In the genomic region with DNA sequence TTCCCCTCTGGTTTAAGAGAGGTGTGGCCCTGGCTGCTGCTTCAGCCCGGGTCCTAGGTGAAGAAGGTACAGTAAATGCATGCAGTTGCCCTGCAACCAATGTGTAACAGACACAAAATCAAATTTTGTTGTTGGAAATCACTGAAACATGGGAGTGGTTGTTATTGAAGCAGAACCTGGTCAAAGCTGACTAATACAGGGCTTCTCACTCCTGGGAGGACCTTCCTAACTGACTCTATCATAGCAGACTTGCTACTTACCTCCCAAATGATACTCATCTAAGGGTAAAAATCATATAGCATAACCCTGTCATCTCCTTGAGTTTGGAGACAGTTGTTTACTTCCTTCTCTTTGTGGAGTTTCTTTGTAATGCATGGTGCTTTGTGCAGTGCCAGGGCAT, we compare ENCODE assay signal across 20 cellular contexts. TPM values are rescaled to one million over a fixed set of nuclear protein-coding genes. Genes with fewer than 3 reads are reported as not detected.
DNase-seq lines count a peak whose midpoint lies in the region; ATAC-seq and TF ChIP-seq lines count a peak whose summit lies in the region.
"Had no signal": no experiment of that assay in that cellular context is flagged by ENCODE, and none has a peak within 500 bp of the region (broad histone marks: within the 10 kb centered on the region; RNA-seq: fewer than 3 reads in every experiment).

No MANE protein-coding gene starts in this region.

- H3K27ac Mint-ChIP-seq in HFFc6: peak overlapping the region; percentile 85
- peak overlapping the region; percentile 63 for H3K27ac Mint-ChIP-seq in dendritic cell treated with granulocyte-macrophage colony-stimulating factor and Interleukin-4, amounts not matched to agents 40 ng/mL and 50 ng/mL, for 4 days
- H3K27ac Mint-ChIP-seq: CD4-positive, alpha-beta T cell had no signal

- ATAC-seq in heart left ventricle (no peak), gastrocnemius medialis (no peak)

- in situ Hi-C loops in gastrocnemius medialis (cut with MboI; ENCODE audit: low sequenced_read_pairs in 4 of 4): no loop called here

- H3K27me3 Mint-ChIP-seq in HFFc6 (ENCODE audit: insufficient read depth): no peaks in the 10 kb centered on the region; the same call in 1 of the 2 replicates
- H3K27me3 Mint-ChIP-seq in dendritic cell treated with granulocyte-macrophage colony-stimulating factor and Interleukin-4, amounts not matched to agents 40 ng/mL and 50 ng/mL, for 4 days: peaks cover 2% of the 10 kb centered on the region
- H3K27me3 Mint-ChIP-seq: CD4-positive, alpha-beta T cell had no signal

- CTCF ChIA-PET in HEK293T (lab: Yijun Ruan, JAX): no interaction called here

- TF ChIP-seq CTCF in heart left ventricle (IDR thresholded peaks at IDR 0.05) (no peak), HFFc6 (IDR thresholded peaks at IDR 0.05) (no peak), gastrocnemius medialis (IDR thresholded peaks at IDR 0.05 in 4 of 5, conservative IDR thresholded peaks at IDR 0.05 in 1 of 5) (no peak)

- peaks cover 15% of the 10 kb centered on the region for H3K9me3 Mint-ChIP-seq in HFFc6
- H3K9me3 Mint-ChIP-seq in dendritic cell treated with granulocyte-macrophage colony-stimulating factor and Interleukin-4, amounts not matched to agents 40 ng/mL and 50 ng/mL, for 4 days: peaks cover 10% of the 10 kb centered on the region
- H3K9me3 Mint-ChIP-seq: CD4-positive, alpha-beta T cell had no signal

- no peak for DNase-seq in heart left ventricle
- no peak for DNase-seq in cardiac septum (ENCODE audit: low spot score)
- no peak for DNase-seq in HFFc6
- DNase-seq in gastrocnemius medialis: no peak
- no peak for DNase-seq in NCI-H146 (lab: John Stamatoyannopoulos, UW)
- no peak for DNase-seq in HEK293T (ENCODE audit: extremely low spot score)
- no peak for DNase-seq in head of caudate nucleus
- DNase-seq: 8988T; BE2C; Caco-2; CD4-positive, alpha-beta T cell; H7; KBM-7; NCI-H1105; NCI-H1694; NCI-H2081 treated with DMSO at 0.1 percent for 48 hours; NK-92 treated with Interleukin-12 subunit alpha and Interleukin-12 subunit beta, amount 100 ng/mL, for 24 hours; Peyer's patch had no signal

- H3K27me3 ChIP-seq in heart left ventricle (no peaks in the 10 kb centered on the region), gastrocnemius medialis (no peaks in the 10 kb centered on the region)
- H3K27me3 ChIP-seq: BE2C, Peyer's patch had no signal

- H3K4me3 ChIP-seq in heart left ventricle (no peak overlapping the region), gastrocnemius medialis (no peak overlapping the region)
- H3K4me3 ChIP-seq: Peyer's patch had no signal

- no peak overlapping the region for H3K4me3 Mint-ChIP-seq in HFFc6
- no peak overlapping the region for H3K4me3 Mint-ChIP-seq in dendritic cell treated with granulocyte-macrophage colony-stimulating factor and Interleukin-4, amounts not matched to agents 40 ng/mL and 50 ng/mL, for 4 days
- H3K4me3 Mint-ChIP-seq: CD4-positive, alpha-beta T cell had no signal

- POLR2A ChIA-PET in HEK293T (lab: Yijun Ruan, JAX): no interaction called here

- intact Hi-C loops in heart left ventricle (cut with DNase I) (loop anchor here in 1 of 10 donors (10.0 kb wide), 2 partner anchors 62 to 122 kb away; no protein-coding TSS in a partner anchor), cardiac septum (cut with DNase I) (loop anchor here (5.0 to 10.0 kb wide), 2 partner anchors 119 to 262 kb away; no protein-coding TSS in a partner anchor), gastrocnemius medialis (cut with DNase I; ENCODE audit: low total_unique reads) (loop anchor here (10.0 kb wide), 2 partner anchors 122 to 712 kb away; no protein-coding TSS in a partner anchor), head of caudate nucleus (cut with DNase I) (no loop called here)
- intact Hi-C loops in dendritic cell treated with granulocyte-macrophage colony-stimulating factor and Interleukin-4, amounts not matched to agents 40 ng/mL and 50 ng/mL, for 4 days (cut with micrococcal nuclease): no loop called here

- H3K27ac ChIP-seq in heart left ventricle: peak overlapping the region in 10 of 12 donors; percentile 51 to 91 (median 81)
- peak overlapping the region; percentile 61 to 77 (median 68) for H3K27ac ChIP-seq in gastrocnemius medialis
- H3K27ac ChIP-seq: Peyer's patch had no signal

- peaks cover 0 to 9% (median 0%) of the 10 kb centered on the region in 12 donors for H3K9me3 ChIP-seq in heart left ventricle
- no peaks in the 10 kb centered on the region for H3K9me3 ChIP-seq in gastrocnemius medialis
- H3K9me3 ChIP-seq: BE2C, Caco-2, Peyer's patch had no signal

- TF ChIP-seq POLR2A in heart left ventricle (IDR thresholded peaks at IDR 0.05) (no peak), gastrocnemius medialis (IDR thresholded peaks at IDR 0.05) (no peak)

- peaks cover 66% of the 10 kb centered on the region for H3K4me1 Mint-ChIP-seq in HFFc6 (ENCODE audit: low read depth)
- peaks cover 51% of the 10 kb centered on the region for H3K4me1 Mint-ChIP-seq in dendritic cell treated with granulocyte-macrophage colony-stimulating factor and Interleukin-4, amounts not matched to agents 40 ng/mL and 50 ng/mL, for 4 days (ENCODE audit: low read depth)

- H3K36me3 ChIP-seq in heart left ventricle (no peaks in the 10 kb centered on the region), gastrocnemius medialis (no peaks in the 10 kb centered on the region)
- H3K36me3 ChIP-seq: BE2C, Peyer's patch had no signal

- WGBS in heart left ventricle, 4 donors: 79 to 93% (median 83%) methylated on average over 1 of the region's 1 CpG

- H3K4me1 ChIP-seq in heart left ventricle (peaks cover 2 to 44% (median 23%) of the 10 kb centered on the region in 12 donors), gastrocnemius medialis (peaks cover 24 to 40% of the 10 kb centered on the region in 2 donors)
- H3K4me1 ChIP-seq: BE2C, Caco-2 had no signal

- peaks cover 20% of the 10 kb centered on the region for H3K36me3 Mint-ChIP-seq in HFFc6 (ENCODE audit: low read depth)
- H3K36me3 Mint-ChIP-seq in dendritic cell treated with granulocyte-macrophage colony-stimulating factor and Interleukin-4, amounts not matched to agents 40 ng/mL and 50 ng/mL, for 4 days (ENCODE audit: low read depth): no peaks in the 10 kb centered on the region

TF ChIP-seq in HEK293T, 16 proteins besides CTCF, POLR2A, EP300 and RAD21:
- TF ChIP-seq TARDBP (IDR thresholded peaks at IDR 0.05) (no peak), FOXK2 (IDR thresholded peaks at IDR 0.05) (no peak), CTBP1 (IDR thresholded peaks at IDR 0.05; ENCODE audit: borderline replicate concordance) (no peak), L3MBTL2 (conservative IDR thresholded peaks at IDR 0.05) (no peak), FOXA1 (IDR thresholded peaks at IDR 0.05) (no peak), ZNF384 (IDR thresholded peaks at IDR 0.05) (no peak), ARNT (IDR thresholded peaks at IDR 0.05) (no peak), BHLHE40 (IDR thresholded peaks at IDR 0.05; ENCODE audit: borderline replicate concordance) (no peak), FOXM1 (IDR thresholded peaks at IDR 0.05; ENCODE audit: borderline replicate concordance) (no peak), NFRKB (IDR thresholded peaks at IDR 0.05) (no peak)
- TF ChIP-seq, protein P1, sequence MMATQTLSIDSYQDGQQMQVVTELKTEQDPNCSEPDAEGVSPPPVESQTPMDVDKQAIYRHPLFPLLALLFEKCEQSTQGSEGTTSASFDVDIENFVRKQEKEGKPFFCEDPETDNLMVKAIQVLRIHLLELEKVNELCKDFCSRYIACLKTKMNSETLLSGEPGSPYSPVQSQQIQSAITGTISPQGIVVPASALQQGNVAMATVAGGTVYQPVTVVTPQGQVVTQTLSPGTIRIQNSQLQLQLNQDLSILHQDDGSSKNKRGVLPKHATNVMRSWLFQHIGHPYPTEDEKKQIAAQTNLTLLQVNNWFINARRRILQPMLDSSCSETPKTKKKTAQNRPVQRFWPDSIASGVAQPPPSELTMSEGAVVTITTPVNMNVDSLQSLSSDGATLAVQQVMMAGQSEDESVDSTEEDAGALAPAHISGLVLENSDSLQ (IDR thresholded peaks at IDR 0.05): no peak

RNA-seq across cellular contexts. Expression of a gene that starts 52.6 kb away (rescaled TPM):
- total RNA-seq in heart left ventricle: 10 to 100 TPM in 3 of 9 donors, 1 to 10 TPM in 6; 2.4 to 23.5 (median 6.3) TPM
- 1 to 10 TPM in 1 of 2 donors, under 1 TPM in 1; 0.80 to 2.0 TPM for polyA plus RNA-seq in heart left ventricle
- 8.8 TPM for total RNA-seq in cardiac septum
- 1 to 10 TPM; 1.7 to 2.4 (median 2.1) TPM for total RNA-seq in HFFc6 (2021; fragmentation: NEBNext Ultra II Directional; extraction: Animal tissue kit (Norgen Biotek cat#: 25700))
- 1 to 10 TPM in 1 of 4 donors, under 1 TPM in 3; 0.15 to 1.1 (median 0.52) TPM for total RNA-seq in gastrocnemius medialis
- total RNA-seq: CD4-positive, alpha-beta T cell; NCI-H460 had no signal

Comparison
In these comparisons a context has a peak if more than half of its experiments do, and no peak if none do; other contexts are left out.
1. intact Hi-C loops: an anchor here in cardiac septum (5.0 to 10.0 kb wide) and gastrocnemius medialis (10.0 kb wide); none called in dendritic cell treated with granulocyte-macrophage colony-stimulating factor and Interleukin-4, amounts not matched to agents 40 ng/mL and 50 ng/mL, for 4 days and head of caudate nucleus.